Comparison of ENCODE assay signal across 5 cellular contexts in the genomic region with DNA sequence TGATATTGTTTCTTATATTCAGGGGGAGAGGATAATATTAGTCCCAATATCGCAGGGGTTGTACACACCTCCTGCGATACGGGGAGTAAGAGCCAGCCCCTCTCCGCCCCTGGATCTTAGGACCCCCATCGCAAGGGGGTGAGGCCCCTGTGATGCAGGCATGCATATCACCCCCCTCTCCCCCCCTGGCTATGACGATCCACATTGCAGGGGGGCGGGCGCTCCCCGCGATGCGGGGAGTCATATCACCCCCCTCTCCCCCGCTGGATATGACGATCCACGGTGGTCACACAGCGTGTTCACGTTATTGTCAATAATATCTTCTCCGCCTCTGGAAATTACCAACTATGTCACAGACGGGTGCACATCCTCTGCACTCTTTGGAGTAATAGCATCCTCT.
A peak's percentile ranks its signal among the peaks of the same experiment; 100 is the strongest.
DNase-seq lines count a peak whose midpoint lies in the region; ATAC-seq and TF ChIP-seq lines count a peak whose summit lies in the region.
"Not testable (repeated sequence)": the region's sequence is repeated elsewhere in the genome, so short reads cannot be mapped to it uniquely, and the experiment has no call there.

No MANE protein-coding gene starts in this region.

- not testable (repeated sequence) for H3K36me3 Mint-ChIP-seq in activated CD4-positive, alpha-beta T cell treated with anti-CD3 and anti-CD28 coated beads, Interleukin-2, amount 10 ng/mL, durations not matched to agents 7 days and 5 days (ENCODE audit: low read depth); activated CD8-positive, alpha-beta T cell treated with anti-CD3 and anti-CD28 coated beads for 36 hours (ENCODE audit: low read depth); activated CD8-positive, alpha-beta memory T cell treated with anti-CD3 and anti-CD28 coated beads, Interleukin-2, amount 10 ng/mL, durations not matched to agents 7 days and 5 days; activated naive CD4-positive, alpha-beta T cell treated with anti-CD3 and anti-CD28 coated beads, Interleukin-2, amount 50 U/mL, for 72 hours

- not testable (repeated sequence) for TF ChIP-seq CTCF in activated CD8-positive, alpha-beta T cell treated with anti-CD3 and anti-CD28 coated beads for 36 hours (IDR thresholded peaks at IDR 0.05)

- CTCF ChIA-PET in activated CD4-positive, alpha-beta T cell treated with anti-CD3 and anti-CD28 coated beads, Interleukin-2, amount 10 ng/mL, durations not matched to agents 7 days and 5 days (lab: Charles Lee); activated CD8-positive, alpha-beta T cell treated with anti-CD3 and anti-CD28 coated beads for 36 hours (lab: Charles Lee); activated CD8-positive, alpha-beta memory T cell treated with anti-CD3 and anti-CD28 coated beads, Interleukin-2, amount 10 ng/mL, durations not matched to agents 7 days and 5 days (lab: Charles Lee): not testable (repeated sequence)

- not testable (repeated sequence) for H3K27me3 Mint-ChIP-seq in activated CD4-positive, alpha-beta T cell treated with anti-CD3 and anti-CD28 coated beads, Interleukin-2, amount 10 ng/mL, durations not matched to agents 7 days and 5 days; activated CD8-positive, alpha-beta T cell treated with anti-CD3 and anti-CD28 coated beads for 36 hours; activated CD8-positive, alpha-beta memory T cell treated with anti-CD3 and anti-CD28 coated beads, Interleukin-2, amount 10 ng/mL, durations not matched to agents 7 days and 5 days

- H3K4me3 Mint-ChIP-seq in activated CD4-positive, alpha-beta T cell treated with anti-CD3 and anti-CD28 coated beads, Interleukin-2, amount 10 ng/mL, durations not matched to agents 7 days and 5 days; activated CD8-positive, alpha-beta T cell treated with anti-CD3 and anti-CD28 coated beads for 36 hours; activated CD8-positive, alpha-beta memory T cell treated with anti-CD3 and anti-CD28 coated beads, Interleukin-2, amount 10 ng/mL, durations not matched to agents 7 days and 5 days: not testable (repeated sequence)

- DNase-seq in activated CD4-positive, alpha-beta T cell treated with anti-CD3 and anti-CD28 coated beads for 48 hours, result peak; percentile 8
- peak; percentile 34 for DNase-seq in activated CD4-positive, alpha-beta T cell treated with anti-CD3 and anti-CD28 coated beads, Interleukin-2, amount 10 ng/mL, durations not matched to agents 7 days and 5 days
- DNase-seq in activated CD8-positive, alpha-beta T cell treated with anti-CD3 and anti-CD28 coated beads for 36 hours, result peak; percentile 16
- DNase-seq in activated CD8-positive, alpha-beta memory T cell treated with anti-CD3 and anti-CD28 coated beads, Interleukin-2, amount 10 ng/mL, durations not matched to agents 7 days and 5 days, result peak; percentile 42
- DNase-seq in activated naive CD4-positive, alpha-beta T cell treated with anti-CD3 and anti-CD28 coated beads, Interleukin-2, amount 50 U/mL, for 72 hours (ENCODE audit: low spot score in 2 of 2), result not testable (repeated sequence)

- not testable (repeated sequence) for ATAC-seq in activated CD8-positive, alpha-beta T cell treated with anti-CD3 and anti-CD28 coated beads for 36 hours; activated CD8-positive, alpha-beta memory T cell treated with anti-CD3 and anti-CD28 coated beads, Interleukin-2, amount 10 ng/mL, durations not matched to agents 7 days and 5 days
- ATAC-seq in activated naive CD4-positive, alpha-beta T cell treated with anti-CD3 and anti-CD28 coated beads, Interleukin-2, amount 50 U/mL, for 72 hours, result peak; percentile 22 to 76

- not testable (repeated sequence) for H3K27ac Mint-ChIP-seq in activated CD4-positive, alpha-beta T cell treated with anti-CD3 and anti-CD28 coated beads, Interleukin-2, amount 10 ng/mL, durations not matched to agents 7 days and 5 days; activated CD8-positive, alpha-beta T cell treated with anti-CD3 and anti-CD28 coated beads for 36 hours; activated CD8-positive, alpha-beta memory T cell treated with anti-CD3 and anti-CD28 coated beads, Interleukin-2, amount 10 ng/mL, durations not matched to agents 7 days and 5 days; activated naive CD4-positive, alpha-beta T cell treated with anti-CD3 and anti-CD28 coated beads, Interleukin-2, amount 50 U/mL, for 72 hours

- not testable (repeated sequence) for H3K4me1 Mint-ChIP-seq in activated CD4-positive, alpha-beta T cell treated with anti-CD3 and anti-CD28 coated beads, Interleukin-2, amount 10 ng/mL, durations not matched to agents 7 days and 5 days; activated CD8-positive, alpha-beta T cell treated with anti-CD3 and anti-CD28 coated beads for 36 hours (ENCODE audit: low read depth); activated CD8-positive, alpha-beta memory T cell treated with anti-CD3 and anti-CD28 coated beads, Interleukin-2, amount 10 ng/mL, durations not matched to agents 7 days and 5 days

- intact Hi-C loops in activated CD8-positive, alpha-beta T cell treated with anti-CD3 and anti-CD28 coated beads for 36 hours (cut with micrococcal nuclease), result loop anchor here (10.0 kb wide), 2 partner anchors 543 to 653 kb away; no protein-coding TSS in a partner anchor

- POLR2A ChIA-PET in activated CD4-positive, alpha-beta T cell treated with anti-CD3 and anti-CD28 coated beads, Interleukin-2, amount 10 ng/mL, durations not matched to agents 7 days and 5 days (lab: Charles Lee); activated CD8-positive, alpha-beta T cell treated with anti-CD3 and anti-CD28 coated beads for 36 hours (lab: Charles Lee): not testable (repeated sequence)

- H3K9me3 Mint-ChIP-seq in activated CD4-positive, alpha-beta T cell treated with anti-CD3 and anti-CD28 coated beads, Interleukin-2, amount 10 ng/mL, durations not matched to agents 7 days and 5 days; activated CD8-positive, alpha-beta T cell treated with anti-CD3 and anti-CD28 coated beads for 36 hours; activated CD8-positive, alpha-beta memory T cell treated with anti-CD3 and anti-CD28 coated beads, Interleukin-2, amount 10 ng/mL, durations not matched to agents 7 days and 5 days (ENCODE audit: low read depth); activated naive CD4-positive, alpha-beta T cell treated with anti-CD3 and anti-CD28 coated beads, Interleukin-2, amount 50 U/mL, for 72 hours: not testable (repeated sequence)
